Comparison of ENCODE assay signal across 11 cellular contexts in the genomic region with DNA sequence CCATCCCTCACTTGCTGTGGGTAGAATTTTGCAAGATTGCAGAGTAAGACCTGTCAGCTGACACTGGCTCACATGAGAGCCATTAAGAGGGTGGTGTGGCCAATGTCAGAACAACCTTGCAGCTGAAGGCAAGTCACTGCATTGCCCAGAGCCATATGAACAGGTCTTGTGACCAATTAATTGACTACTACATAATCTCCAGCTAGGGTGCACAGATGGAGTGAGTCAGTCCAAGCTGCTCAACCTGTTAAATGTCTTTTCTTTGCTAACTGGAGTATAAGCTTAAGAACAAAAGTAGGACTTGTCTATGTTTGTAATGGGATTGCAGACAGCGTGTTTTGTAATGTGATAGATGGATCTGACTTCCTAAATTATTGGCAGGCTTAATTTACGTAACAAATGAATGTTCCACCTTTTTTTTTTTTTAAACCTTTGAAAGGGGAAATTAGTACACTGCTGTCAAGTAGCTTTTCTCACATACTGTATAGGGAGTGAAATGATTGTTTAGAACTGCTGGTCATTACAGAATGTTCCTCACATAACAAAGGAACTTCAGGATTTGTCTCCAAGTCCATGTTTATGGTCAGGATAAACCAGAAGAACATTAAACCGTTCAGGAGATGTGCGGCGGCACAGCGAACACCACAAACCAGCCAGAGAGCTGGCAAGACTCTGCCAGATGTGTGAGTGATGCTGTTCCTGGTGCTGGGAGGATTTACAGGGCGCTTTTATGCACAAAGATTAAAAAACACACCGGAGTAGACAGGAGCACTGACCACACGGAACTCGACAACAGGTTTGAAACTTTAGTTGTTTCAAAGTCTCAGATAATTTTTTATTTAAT. TPM values are rescaled to one million over a fixed set of nuclear protein-coding genes. Genes with fewer than 3 reads are reported as not detected.
A peak's percentile ranks its signal among the peaks of the same experiment; 100 is the strongest.
DNase-seq lines count a peak whose midpoint lies in the region; ATAC-seq lines count a peak whose summit lies in the region.
"Had no signal": no experiment of that assay in that cellular context is flagged by ENCODE, and none has a peak within 500 bp of the region (broad histone marks: within the 10 kb centered on the region; RNA-seq: fewer than 3 reads in every experiment).

No MANE protein-coding gene starts in this region.

- H3K27ac Mint-ChIP-seq in natural killer cell treated with Interleukin-12 subunit alpha and Interleukin-12 subunit beta and Interleukin-15 and Interleukin-18, amount 100 ng/mL, for 72 hours: no peak overlapping the region
- H3K27ac Mint-ChIP-seq: memory B cell had no signal

- H3K9me3 Mint-ChIP-seq in natural killer cell treated with Interleukin-12 subunit alpha and Interleukin-12 subunit beta and Interleukin-15 and Interleukin-18, amount 100 ng/mL, for 72 hours: no peaks in the 10 kb centered on the region
- H3K9me3 Mint-ChIP-seq: H9, memory B cell had no signal

- peaks cover 37 to 53% of the 10 kb centered on the region in 2 donors for H3K4me1 Mint-ChIP-seq in natural killer cell treated with Interleukin-12 subunit alpha and Interleukin-12 subunit beta and Interleukin-15 and Interleukin-18, amount 100 ng/mL, for 72 hours (ENCODE audit: low read depth in 2 of 2)

- peak overlapping the region; percentile 56 for H3K27ac ChIP-seq in epithelial cell of prostate

- no peak overlapping the region for H3K4me3 Mint-ChIP-seq in natural killer cell treated with Interleukin-12 subunit alpha and Interleukin-12 subunit beta and Interleukin-15 and Interleukin-18, amount 100 ng/mL, for 72 hours
- H3K4me3 Mint-ChIP-seq: H9, memory B cell had no signal

- no peaks in the 10 kb centered on the region for H3K36me3 Mint-ChIP-seq in natural killer cell treated with Interleukin-12 subunit alpha and Interleukin-12 subunit beta and Interleukin-15 and Interleukin-18, amount 100 ng/mL, for 72 hours
- H3K36me3 Mint-ChIP-seq: memory B cell had no signal

- peak; percentile 53 to 61 for ATAC-seq in natural killer cell treated with Interleukin-12 subunit alpha and Interleukin-12 subunit beta and Interleukin-15 and Interleukin-18, amount 100 ng/mL, for 72 hours
- ATAC-seq in HG03521 (IDR thresholded peaks at IDR 0.05; ENCODE audit: unreplicated experiment): no peak

- no peaks in the 10 kb centered on the region for H3K27me3 Mint-ChIP-seq in natural killer cell treated with Interleukin-12 subunit alpha and Interleukin-12 subunit beta and Interleukin-15 and Interleukin-18, amount 100 ng/mL, for 72 hours

- DNase-seq in DMS53 (lab: John Stamatoyannopoulos, UW) (peak; percentile 47), NCI-H510A (lab: John Stamatoyannopoulos, UW) (peak; percentile 63), epithelial cell of prostate (ENCODE audit: low read depth, low spot score) (peak; percentile 94), 8988T (no peak), OCI-M2 (lab: John Stamatoyannopoulos, UW; ENCODE audit: unreplicated experiment) (no peak)
- DNase-seq in natural killer cell treated with Interleukin-12 subunit alpha and Interleukin-12 subunit beta and Interleukin-15 and Interleukin-18, amount 100 ng/mL, for 72 hours (ENCODE audit: low spot score): no peak
- no peak for DNase-seq in activated naive CD4-positive, alpha-beta T cell treated with Interleukin-2 at 50 U/mL for 16 hours
- DNase-seq: H9, NCI-H1048 had no signal

RNA-seq across cellular contexts. Expression of a gene that starts 37.0 kb away (rescaled TPM):
- total RNA-seq in natural killer cell treated with Interleukin-12 subunit alpha and Interleukin-12 subunit beta and Interleukin-15 and Interleukin-18, amount 100 ng/mL, for 72 hours: 10 to 100 TPM; 17.5 to 35.6 TPM

Comparison
In these comparisons a context has a peak if more than half of its experiments do, and no peak if none do; other contexts are left out.
1. DNase-seq: peak in DMS53 (single experiment), NCI-H510A (single experiment) and epithelial cell of prostate (single experiment); none in natural killer cell treated with Interleukin-12 subunit alpha and Interleukin-12 subunit beta and Interleukin-15 and Interleukin-18, amount 100 ng/mL, for 72 hours (single experiment), 8988T (single experiment), OCI-M2 (single experiment) and activated naive CD4-positive, alpha-beta T cell treated with Interleukin-2 at 50 U/mL for 16 hours (single experiment).